In the genomic region with DNA sequence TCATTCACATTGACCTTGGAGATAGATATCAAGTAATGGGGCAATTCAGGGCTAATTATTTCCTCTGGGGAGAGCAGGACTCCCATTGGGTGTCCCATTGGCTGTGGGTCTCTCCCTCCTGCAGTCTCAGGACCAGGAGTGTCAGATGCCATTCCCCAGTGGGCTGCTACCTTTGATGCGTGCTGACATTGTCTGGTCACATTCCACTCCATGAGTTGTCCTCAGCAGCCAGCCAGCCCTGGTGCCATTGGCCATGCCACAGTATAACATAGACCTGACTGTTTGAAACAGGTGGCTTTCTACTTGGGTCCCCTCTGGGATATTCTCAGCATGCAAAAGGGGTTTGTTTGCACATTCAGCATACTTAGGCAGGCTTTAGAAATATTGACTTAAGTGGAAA, we compare ENCODE assay signal across 22 cellular contexts.
"Had no signal": no experiment of that assay in that cellular context is flagged by ENCODE, and none has a peak within 500 bp of the region (broad histone marks: within the 10 kb centered on the region; RNA-seq: fewer than 3 reads in every experiment).

No MANE protein-coding gene starts in this region.

- FAIRE-seq: endometrium, frontal cortex, keratinocyte had no signal

- H3K27ac Mint-ChIP-seq: neural progenitor cell had no signal

- H3K27me3 Mint-ChIP-seq: effector memory CD8-positive, alpha-beta T cell; naive thymus-derived CD4-positive, alpha-beta T cell had no signal

- H3K36me3 ChIP-seq: lower lobe of right lung, neural progenitor cell, prostate gland, right atrium auricular region, sigmoid colon, stomach, thyroid gland, vagina had no signal

- H3K9me3 Mint-ChIP-seq: effector memory CD8-positive, alpha-beta T cell had no signal

- H3K4me3 Mint-ChIP-seq: effector memory CD8-positive, alpha-beta T cell; immature natural killer cell; nephron; neural progenitor cell; stimulated activated effector memory CD8-positive, alpha-beta T cell treated with anti-CD3 and anti-CD28 coated beads, Interleukin-12 subunit alpha, Interleukin-12 subunit beta, amount 100 ng/mL, for 72 hours had no signal

- H3K9ac ChIP-seq: neural progenitor cell had no signal

- H3K4me3 ChIP-seq: lower lobe of right lung, neural progenitor cell, prostate gland, right atrium auricular region, sigmoid colon, stomach, thyroid gland, vagina had no signal

- H2AFZ ChIP-seq: neural progenitor cell had no signal

- H3K36me3 Mint-ChIP-seq: stimulated activated effector memory CD8-positive, alpha-beta T cell treated with anti-CD3 and anti-CD28 coated beads, Interleukin-12 subunit alpha, Interleukin-12 subunit beta, amount 100 ng/mL, for 72 hours had no signal

- H3K4me1 ChIP-seq: lower lobe of right lung, prostate gland, right atrium auricular region, sigmoid colon had no signal

- H3K4me2 ChIP-seq: neural progenitor cell had no signal

- H3K27me3 ChIP-seq: neural progenitor cell, right atrium auricular region, sigmoid colon, stomach, thyroid gland, vagina had no signal

- H3K27ac ChIP-seq: lower lobe of right lung, neural progenitor cell, prostate gland, right atrium auricular region, sigmoid colon, stomach, thyroid gland, vagina had no signal

- ATAC-seq: left ventricle myocardium superior, lower lobe of right lung had no signal

- H3K9me3 ChIP-seq: lower lobe of right lung, prostate gland, right atrium auricular region, sigmoid colon, stomach, thyroid gland, vagina had no signal

- DNase-seq: cortex of kidney; effector memory CD8-positive, alpha-beta T cell; hypothalamus; left ventricle myocardium superior; lower lobe of right lung; sigmoid colon; stimulated activated CD4-positive, alpha-beta T cell treated with anti-CD3 and anti-CD28 coated beads, Interleukin-2, amount 100 ng/mL, for 24 hours; stimulated activated CD4-positive, alpha-beta T cell treated with anti-CD3 and anti-CD28 coated beads, Interleukin-4, amount 100 ng/mL, for 24 hours; stimulated activated naive CD4-positive, alpha-beta T cell treated with Interleukin-2 at 50 U/mL for 16 hours; stomach; thyroid gland had no signal
